In genomic region chr11:112525844-112526590, GRCh38 we compare ENCODE assay signal across 21 cellular contexts.
DNase-seq lines count a peak whose midpoint lies in the region; ATAC-seq, FAIRE-seq and TF ChIP-seq lines count a peak whose summit lies in the region.
"Had no signal": no experiment of that assay in that cellular context is flagged by ENCODE, and none has a peak within 500 bp of the region (broad histone marks: within the 10 kb centered on the region; RNA-seq: fewer than 3 reads in every experiment).

No MANE protein-coding gene starts in this region.

- H3K27me3 ChIP-seq in left ventricle myocardium inferior (ENCODE audit: low read depth) (no peaks in the 10 kb centered on the region), foreskin keratinocyte (peaks cover 6% of the 10 kb centered on the region)
- H3K27me3 ChIP-seq: BLaER1 treated with 17β-estradiol and CSF1 and Interleukin-3, amounts not matched to agents 10 nM and 100 nM; hepatocyte; right atrium auricular region; upper lobe of right lung had no signal

- TF ChIP-seq CTCF in left ventricle myocardium inferior (IDR thresholded peaks at IDR 0.05; ENCODE audit: borderline replicate concordance): no peak
- no peak for TF ChIP-seq CTCF in foreskin keratinocyte (conservative IDR thresholded peaks at IDR 0.05)

- no peak overlapping the region for H3K4me3 ChIP-seq in left ventricle myocardium inferior
- H3K4me3 ChIP-seq: BLaER1 treated with 17β-estradiol and CSF1 and Interleukin-3, amounts not matched to agents 10 nM and 100 nM; hepatocyte; lung; right atrium auricular region; upper lobe of right lung had no signal

- no peak for ATAC-seq in Right ventricle myocardium superior (ENCODE audit: poor library complexity)
- ATAC-seq in foreskin keratinocyte: peak; percentile 12
- ATAC-seq in GM18867 (IDR thresholded peaks at IDR 0.05; ENCODE audit: unreplicated experiment): no peak

- H3K9me3 ChIP-seq in left ventricle myocardium inferior (replicated peaks): no peaks in the 10 kb centered on the region
- H3K9me3 ChIP-seq: right atrium auricular region, upper lobe of right lung had no signal

- H3K27ac ChIP-seq in left ventricle myocardium inferior (replicated peaks) (peak overlapping the region; percentile 30), foreskin keratinocyte (no peak overlapping the region)
- H3K27ac ChIP-seq: hepatocyte, RWPE1, upper lobe of right lung had no signal

- H3K4me1 ChIP-seq in left ventricle myocardium inferior: peaks cover 42% of the 10 kb centered on the region
- H3K4me1 ChIP-seq in foreskin keratinocyte: peaks cover 3% of the 10 kb centered on the region

- H3K36me3 ChIP-seq in left ventricle myocardium inferior: no peaks in the 10 kb centered on the region
- H3K36me3 ChIP-seq: BLaER1 treated with 17β-estradiol and CSF1 and Interleukin-3, amounts not matched to agents 10 nM and 100 nM; right atrium auricular region; upper lobe of right lung had no signal

- intact Hi-C loops in left ventricle myocardium inferior (cut with micrococcal nuclease): no loop called here
- intact Hi-C loops in Right ventricle myocardium superior (cut with DNase I): no loop called here

- DNase-seq in left ventricle myocardium inferior (no peak), Right ventricle myocardium superior (no peak), NCI-H524 (lab: John Stamatoyannopoulos, UW) (peak; percentile 30 to 44), foreskin keratinocyte (peak in 1 of 2 donors; percentile 4), urothelium cell line (ENCODE audit: low spot score) (no peak), T1000 (lab: John Stamatoyannopoulos, UW) (no peak), pons (ENCODE audit: low spot score) (no peak)
- DNase-seq: ACHN, Calu3, GOT3, NCI-H1694, NCI-H2171, T-helper 9 cell, upper lobe of right lung had no signal

- FAIRE-seq in urothelium cell line (lab: Jason Lieb, UNC): peak; percentile 9
- FAIRE-seq: frontal cortex had no signal

Comparison
In these comparisons a context has a peak if more than half of its experiments do, and no peak if none do; other contexts are left out.
1. DNase-seq: peak in NCI-H524 (2 of 2); none in left ventricle myocardium inferior (single experiment), Right ventricle myocardium superior (single experiment), urothelium cell line (single experiment), T1000 (single experiment) and pons (single experiment).